Comparison of ENCODE assay signal across 1 cellular context in genomic region chr7:23696916-23697441, GRCh38.
A peak's percentile ranks its signal among the peaks of the same experiment; 100 is the strongest.
TF ChIP-seq lines count a peak whose summit lies in the region.

No MANE protein-coding gene starts in this region.

TF ChIP-seq in K562, 482 proteins besides CTCF, POLR2A, EP300 and RAD21 (continued from another document and continues in another):
- no peak for TF ChIP-seq ZBTB9 (CRISPR knock-in tag; IDR thresholded peaks at IDR 0.05)
- no peak for TF ChIP-seq TAF1 (IDR thresholded peaks at IDR 0.05; ENCODE audit: control insufficient read depth, extremely low read depth, insufficient read depth, low read length, severe bottlenecking)
- TF ChIP-seq GTF2B (IDR thresholded peaks at IDR 0.05; ENCODE audit: extremely low read depth, insufficient read length) = no peak
- no peak for TF ChIP-seq ZNF561 (CRISPR knock-in tag; conservative IDR thresholded peaks at IDR 0.05)
- TF ChIP-seq XRCC5 (IDR thresholded peaks at IDR 0.05; ENCODE audit: low read depth, low read length) = peak; percentile 60; the same call in 1 of the 2 replicates
- 0 out of 2 replicates have a peak, but pooled peaks have one; percentile 4 for TF ChIP-seq CBFA2T2 (conservative IDR thresholded peaks at IDR 0.05)
- TF ChIP-seq FOXA1 (IDR thresholded peaks at IDR 0.05; ENCODE audit: borderline replicate concordance) = no peak
- TF ChIP-seq RCOR1 (IDR thresholded peaks at IDR 0.05; ENCODE audit: borderline replicate concordance in 1 of 2, low read depth in 2 of 2, low read length in 2 of 2) = peak in 1 of 2 experiments; percentile 19; a peak in 1 of 4 replicates
- TF ChIP-seq EHMT2 (IDR thresholded peaks at IDR 0.05) = 0 out of 2 replicates have a peak, but pooled peaks have one; percentile 62
- 0 out of 2 replicates have a peak, but pooled peaks have one; percentile 31 for TF ChIP-seq CREM (IDR thresholded peaks at IDR 0.05; ENCODE audit: low read depth)
- TF ChIP-seq BRF1 (IDR thresholded peaks at IDR 0.05; ENCODE audit: borderline replicate concordance, extremely low read depth, insufficient read length) = no peak
- TF ChIP-seq ESRRA (IDR thresholded peaks at IDR 0.05; ENCODE audit: borderline replicate concordance, low read depth) = no peak
- no peak for TF ChIP-seq ZNF518B (CRISPR knock-in tag; IDR thresholded peaks at IDR 0.05)
- TF ChIP-seq DEAF1 (CRISPR knock-in tag; IDR thresholded peaks at IDR 0.05) = peak; percentile 65
- TF ChIP-seq ZEB2 (IDR thresholded peaks at IDR 0.05) = no peak
- TF ChIP-seq MITF (IDR thresholded peaks at IDR 0.05) = no peak
- 0 out of 2 replicates have a peak, but pooled peaks have one; percentile 52 for TF ChIP-seq CTBP1 (IDR thresholded peaks at IDR 0.05; ENCODE audit: borderline replicate concordance)
- TF ChIP-seq SPI1 (IDR thresholded peaks at IDR 0.05; ENCODE audit: borderline replicate concordance, low read depth, low read length) = 0 out of 2 replicates have a peak, but pooled peaks have one; percentile 16
- TF ChIP-seq ZBTB7A (IDR thresholded peaks at IDR 0.05; ENCODE audit: borderline replicate concordance, control insufficient read depth, low read depth, low read length) = 0 out of 2 replicates have a peak, but pooled peaks have one; percentile 50
- no peak for TF ChIP-seq FOXM1 (IDR thresholded peaks at IDR 0.05; ENCODE audit: low read depth)
- no peak for TF ChIP-seq FOXM1 (CRISPR knock-in tag; IDR thresholded peaks at IDR 0.05; ENCODE audit: low read depth)
- no peak for TF ChIP-seq SRSF1 (IDR thresholded peaks at IDR 0.05; ENCODE audit: low read depth, low read length)
- no peak for TF ChIP-seq CREB3L1 (IDR thresholded peaks at IDR 0.05; ENCODE audit: borderline replicate concordance, low read depth)
- TF ChIP-seq KDM5B (IDR thresholded peaks at IDR 0.05; ENCODE audit: insufficient replicate concordance, low read depth, low read length) = no peak
- no peak for TF ChIP-seq TCFL5 (CRISPR knock-in tag; conservative IDR thresholded peaks at IDR 0.05)
- TF ChIP-seq ZNF384 (IDR thresholded peaks at IDR 0.05; ENCODE audit: low read depth, low read length) = 0 out of 2 replicates have a peak, but pooled peaks have one; percentile 25
- TF ChIP-seq ZNF311 (CRISPR knock-in tag; IDR thresholded peaks at IDR 0.05) = no peak
- TF ChIP-seq PATZ1 (CRISPR knock-in tag; IDR thresholded peaks at IDR 0.05; ENCODE audit: borderline replicate concordance) = no peak
- TF ChIP-seq YBX1 (IDR thresholded peaks at IDR 0.05) = no peak
- TF ChIP-seq ZNF184 (CRISPR knock-in tag; IDR thresholded peaks at IDR 0.05) = no peak
- peak; percentile 59 for TF ChIP-seq MYC (IDR thresholded peaks at IDR 0.05; ENCODE audit: low read depth, low read length)
- no peak for TF ChIP-seq MYC (CRISPR knock-in tag; IDR thresholded peaks at IDR 0.05; ENCODE audit: borderline replicate concordance, low read depth)
- no peak for TF ChIP-seq HLTF (IDR thresholded peaks at IDR 0.05)
- TF ChIP-seq AFF4 (CRISPR knock-in tag; IDR thresholded peaks at IDR 0.05) = no peak
- no peak for TF ChIP-seq PHF8 (IDR thresholded peaks at IDR 0.05; ENCODE audit: borderline replicate concordance, low read length)
- 0 out of 2 replicates have a peak, but pooled peaks have one; percentile 25 for TF ChIP-seq NCOR1 (IDR thresholded peaks at IDR 0.05)
- no peak for TF ChIP-seq RFX1 (IDR thresholded peaks at IDR 0.05)
- no peak for TF ChIP-seq ZNF76 (CRISPR knock-in tag; IDR thresholded peaks at IDR 0.05; ENCODE audit: borderline replicate concordance)
- TF ChIP-seq CXXC5 (CRISPR knock-in tag; IDR thresholded peaks at IDR 0.05) = peak; percentile 33; the same call in 1 of the 2 replicates
- no peak for TF ChIP-seq CREB5 (CRISPR knock-in tag; IDR thresholded peaks at IDR 0.05)
- no peak for TF ChIP-seq ZNF41 (CRISPR knock-in tag; conservative IDR thresholded peaks at IDR 0.05)
